8 cellular contexts compared by ENCODE assay signal in genomic region chr17:1197781-1198490, GRCh38. TPM values are rescaled to one million over a fixed set of nuclear protein-coding genes. Genes with fewer than 3 reads are reported as not detected.
DNase-seq lines count a peak whose midpoint lies in the region; ATAC-seq and TF ChIP-seq lines count a peak whose summit lies in the region.

No MANE protein-coding gene starts in this region.

- no peaks in the 10 kb centered on the region for H3K9me3 Mint-ChIP-seq in T-cell
- H3K9me3 Mint-ChIP-seq in brain, result no peaks in the 10 kb centered on the region
- H3K9me3 Mint-ChIP-seq in naive thymus-derived CD4-positive, alpha-beta T cell, result peaks cover 0 to 2% (median 0%) of the 10 kb centered on the region in 11 donors

- H3K27me3 ChIP-seq in naive thymus-derived CD4-positive, alpha-beta T cell (ENCODE audit: control insufficient read depth in 2 of 2, insufficient read depth in 2 of 2, low read length in 2 of 2), result no peaks in the 10 kb centered on the region

- peaks cover 26 to 57% of the 10 kb centered on the region in 2 donors for H3K4me1 ChIP-seq in naive thymus-derived CD4-positive, alpha-beta T cell (ENCODE audit: control insufficient read depth in 2 of 2, insufficient read depth in 2 of 2, low read length in 2 of 2)

- DNase-seq in T-cell, result peak; percentile 45 to 83 (median 64)
- DNase-seq in naive thymus-derived CD4-positive, alpha-beta T cell, result peak in 8 of 9 donors; percentile 34 to 51 (median 42)
- DNase-seq in inferior parietal cortex (ENCODE audit: extremely low spot score), result no peak
- DNase-seq in epidermal melanocyte (ENCODE audit: insufficient read length, low spot score), result no peak
- no peak for DNase-seq in HuH-7.5 (ENCODE audit: low spot score)

- no peaks in the 10 kb centered on the region for H3K36me3 Mint-ChIP-seq in T-cell
- H3K36me3 Mint-ChIP-seq in brain, result no peaks in the 10 kb centered on the region
- H3K36me3 Mint-ChIP-seq in naive thymus-derived CD4-positive, alpha-beta T cell, result no peaks in the 10 kb centered on the region

- ATAC-seq in GM18502 (IDR thresholded peaks at IDR 0.05; ENCODE audit: poor library complexity, unreplicated experiment), result peak; percentile 72
- peak; percentile 47 for ATAC-seq in HG02884 (IDR thresholded peaks at IDR 0.05; ENCODE audit: unreplicated experiment)
- peak; percentile 70 to 80 (median 77) for ATAC-seq in T-cell (replicated peaks in 1 of 4)
- ATAC-seq in naive thymus-derived CD4-positive, alpha-beta T cell, result peak; percentile 85

- CTCF ChIA-PET in T-cell (lab: Charles Lee), result interaction anchor here (0.6 to 1.3 kb wide), 3 partner anchors 15 to 167 kb away, joined by 3 to 6 read pairs (median 4); no protein-coding TSS in a partner anchor
- CTCF ChIA-PET in naive thymus-derived CD4-positive, alpha-beta T cell (lab: Charles Lee), result interaction anchor here (1.3 to 1.8 kb wide), 2 partner anchors 9 to 12 kb away, joined by 4 to 11 read pairs; no protein-coding TSS in a partner anchor

- no peaks in the 10 kb centered on the region for H3K36me3 ChIP-seq in naive thymus-derived CD4-positive, alpha-beta T cell (ENCODE audit: control insufficient read depth in 2 of 3, insufficient read depth in 3 of 3, low read length in 3 of 3)

- H3K27ac Mint-ChIP-seq in T-cell (peak overlapping the region; percentile 78 to 83), brain (peak overlapping the region in 3 of 5 experiments; percentile 26 to 94 (median 82))
- peak overlapping the region; percentile 28 to 87 (median 46) for H3K27ac Mint-ChIP-seq in naive thymus-derived CD4-positive, alpha-beta T cell

- H3K27ac ChIP-seq in naive thymus-derived CD4-positive, alpha-beta T cell (ENCODE audit: low read depth, low read length), result no peak overlapping the region

- TF ChIP-seq CTCF in brain (conservative IDR thresholded peaks at IDR 0.05), result no peak

- peaks cover 43 to 60% (median 55%) of the 10 kb centered on the region in 3 donors for H3K4me1 Mint-ChIP-seq in T-cell
- peaks cover 15% of the 10 kb centered on the region for H3K4me1 Mint-ChIP-seq in brain
- peaks cover 34 to 56% (median 46%) of the 10 kb centered on the region in 7 donors for H3K4me1 Mint-ChIP-seq in naive thymus-derived CD4-positive, alpha-beta T cell

- H3K4me3 Mint-ChIP-seq in T-cell (peak overlapping the region in 2 of 3 donors; percentile 21 to 54), brain (no peak overlapping the region)
- peak overlapping the region; percentile 25 to 65 (median 58) for H3K4me3 Mint-ChIP-seq in naive thymus-derived CD4-positive, alpha-beta T cell

- no peaks in the 10 kb centered on the region for H3K9me3 ChIP-seq in naive thymus-derived CD4-positive, alpha-beta T cell (ENCODE audit: control insufficient read depth in 2 of 3, low read length in 3 of 3)

- POLR2A ChIA-PET in T-cell (lab: Charles Lee), result interaction anchor here in 1 of 2 donors (0.6 kb wide), 1 partner anchor 96 kb away, joined by 3 read pairs; no protein-coding TSS in a partner anchor
- POLR2A ChIA-PET in naive thymus-derived CD4-positive, alpha-beta T cell (lab: Charles Lee), result interaction anchor here (0.7 to 1.0 kb wide), 2 partner anchors 9 to 14 kb away, joined by 4 to 7 read pairs; no protein-coding TSS in a partner anchor

- intact Hi-C loops in naive thymus-derived CD4-positive, alpha-beta T cell (cut with micrococcal nuclease), result no loop called here

- H3K27me3 Mint-ChIP-seq in T-cell (no peaks in the 10 kb centered on the region), brain (peaks cover 8% of the 10 kb centered on the region)
- no peaks in the 10 kb centered on the region for H3K27me3 Mint-ChIP-seq in naive thymus-derived CD4-positive, alpha-beta T cell

- peak overlapping the region; percentile 25 for H3K4me3 ChIP-seq in naive thymus-derived CD4-positive, alpha-beta T cell (ENCODE audit: low read length)

RNA-seq across cellular contexts. Expression of gene ABR, which starts 18.2 kb away (rescaled TPM):
- total RNA-seq in T-cell, result 100 to 1,000 TPM in 4 of 5 donors, 10 to 100 TPM in 1; 89.4 to 165 (median 125) TPM
- polyA plus RNA-seq in brain (ENCODE audit: insufficient read depth, low read depth, low replicate concordance), result 203 TPM
- total RNA-seq in naive thymus-derived CD4-positive, alpha-beta T cell, result 100 to 1,000 TPM in 4 of 5 experiments, 10 to 100 TPM in 1; 85.3 to 152 (median 140) TPM
- polyA plus RNA-seq in naive thymus-derived CD4-positive, alpha-beta T cell, result 10 to 100 TPM; 13.1 to 24.4 TPM

Comparison
In these comparisons a context has a peak if more than half of its experiments do, and no peak if none do; other contexts are left out.
1. DNase-seq: peak in T-cell (34 of 34) and naive thymus-derived CD4-positive, alpha-beta T cell (8 of 9); none in inferior parietal cortex (single experiment), epidermal melanocyte (single experiment) and HuH-7.5 (single experiment).
2. H3K4me3 Mint-ChIP-seq: peak in T-cell (2 of 3) and naive thymus-derived CD4-positive, alpha-beta T cell (10 of 10); none in brain (0 of 5).
3. Peak in every context shown above with its lines, with median percentiles within 50 percentile points of each other: ATAC-seq and H3K27ac Mint-ChIP-seq.